ENCODE assay signal across 8 cellular contexts in the genomic region with DNA sequence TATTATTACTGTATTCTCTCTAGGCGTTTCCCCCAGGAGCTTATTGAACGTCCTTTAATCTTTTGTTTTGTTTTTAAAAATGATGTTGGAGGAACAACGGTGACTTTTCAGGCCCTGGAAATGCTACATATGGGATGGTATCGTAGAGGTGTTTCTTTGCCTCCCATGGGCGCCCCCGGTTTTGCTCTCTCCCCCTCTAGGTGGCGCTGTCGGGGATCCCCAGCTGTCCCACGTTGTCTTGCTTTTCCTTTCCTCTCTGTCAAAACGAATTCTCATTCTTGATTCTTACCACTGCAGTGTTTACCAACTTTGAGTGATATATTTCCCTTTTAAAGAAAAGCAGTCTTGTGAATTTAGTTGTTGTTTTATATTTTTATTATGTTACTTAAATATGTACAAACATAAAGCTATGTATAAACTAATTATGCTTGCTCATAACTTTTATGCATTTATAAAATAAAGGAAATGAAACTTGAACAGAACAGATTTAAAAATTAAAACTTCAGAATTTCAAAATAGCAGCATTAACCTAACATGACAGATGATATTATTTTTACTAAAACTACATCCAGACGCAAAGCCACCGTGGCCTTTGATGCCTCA.
A peak's percentile ranks its signal among the peaks of the same experiment; 100 is the strongest.
DNase-seq lines count a peak whose midpoint lies in the region; ATAC-seq and TF ChIP-seq lines count a peak whose summit lies in the region.

No MANE protein-coding gene starts in this region.

- ATAC-seq in HG03097 (IDR thresholded peaks at IDR 0.05; ENCODE audit: low FRiP score, unreplicated experiment) (no peak), GM18520 (IDR thresholded peaks at IDR 0.05; ENCODE audit: unreplicated experiment) (no peak), HG02798 (IDR thresholded peaks at IDR 0.05; ENCODE audit: poor library complexity, unreplicated experiment) (no peak), GM21390 (IDR thresholded peaks at IDR 0.05; ENCODE audit: unreplicated experiment) (no peak)

- H3K27me3 ChIP-seq in MG63: no peaks in the 10 kb centered on the region

- DNase-seq in GM10266 (ENCODE audit: extremely low spot score) (peak; percentile 52), MG63 (peak; percentile 17), medulla oblongata (ENCODE audit: extremely low spot score) (peak; percentile 7)
- DNase-seq in activated T-cell treated with anti-CD3 and anti-CD28 coated beads, Interleukin-2, amount 50 U/mL, for 48 hours: peak; percentile 65 to 68

- peak; percentile 59 for TF ChIP-seq CTCF in GM10266 (IDR thresholded peaks at IDR 0.05; ENCODE audit: control insufficient read depth, insufficient read depth, low read depth, missing control alignments)

- no peaks in the 10 kb centered on the region for H3K9me3 ChIP-seq in MG63

- H3K36me3 ChIP-seq in MG63: no peaks in the 10 kb centered on the region

- no peak overlapping the region for H3K4me3 ChIP-seq in MG63

Comparison
In these comparisons a context has a peak if more than half of its experiments do, and no peak if none do; other contexts are left out.
1. DNase-seq: peak in every context shown above with its lines; median percentile 66 in activated T-cell treated with anti-CD3 and anti-CD28 coated beads, Interleukin-2, amount 50 U/mL, for 48 hours; 52 in GM10266; 17 in MG63; 7 in medulla oblongata.